Comparison of ENCODE assay signal across 8 cellular contexts in the genomic region with DNA sequence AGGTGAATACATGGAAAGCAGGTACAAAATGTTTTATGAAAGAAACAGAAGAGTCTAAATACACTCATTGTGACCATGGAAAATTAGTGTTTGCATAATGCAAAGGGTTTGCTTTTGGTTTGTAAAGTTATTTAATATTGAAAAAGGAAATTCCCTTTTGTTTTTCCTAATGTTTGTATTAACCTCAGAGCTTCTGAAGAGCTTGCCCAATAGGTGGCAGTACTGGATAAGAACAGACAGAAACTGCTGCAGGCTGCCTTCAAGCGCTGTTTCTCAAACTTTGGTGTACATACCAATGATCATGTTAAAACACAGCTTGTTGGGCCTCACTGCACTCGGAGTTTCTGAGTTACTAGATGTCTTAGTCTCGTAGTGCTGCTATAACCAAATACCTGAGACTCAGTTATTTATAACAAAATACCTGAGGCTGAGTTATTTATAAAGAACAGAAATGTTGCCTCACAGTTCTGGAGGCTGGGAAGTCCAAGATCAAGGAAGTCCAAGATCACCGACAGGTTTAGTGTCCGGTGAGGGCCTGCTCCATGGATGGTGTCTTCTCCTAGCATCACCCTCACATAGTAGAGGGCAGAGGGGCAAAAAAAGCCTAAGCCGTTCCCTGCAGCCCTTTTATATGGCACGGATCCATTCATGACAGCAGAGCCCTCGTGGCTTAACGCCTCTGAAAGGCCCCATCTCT. TPM values are rescaled to one million over a fixed set of nuclear protein-coding genes. Genes with fewer than 3 reads are reported as not detected.
DNase-seq lines count a peak whose midpoint lies in the region; ATAC-seq and TF ChIP-seq lines count a peak whose summit lies in the region.

No MANE protein-coding gene starts in this region.

- TF ChIP-seq CTCF in adrenal gland (IDR thresholded peaks at IDR 0.05) (peak; percentile 35 to 61 (median 44)), tibial nerve (IDR thresholded peaks at IDR 0.05) (peak; percentile 27 to 39 (median 33))

- no peaks in the 10 kb centered on the region for H3K9me3 ChIP-seq in adrenal gland (replicated peaks in 1 of 3)
- no peaks in the 10 kb centered on the region for H3K9me3 ChIP-seq in iPS DF 6.9 (ENCODE audit: control insufficient read depth, insufficient read depth, low read length)
- no peaks in the 10 kb centered on the region for H3K9me3 ChIP-seq in tibial nerve

- TF ChIP-seq POLR2A in adrenal gland (IDR thresholded peaks at IDR 0.05) (no peak), tibial nerve (IDR thresholded peaks at IDR 0.05) (no peak)

- ATAC-seq in HG02610 (IDR thresholded peaks at IDR 0.05; ENCODE audit: unreplicated experiment), result no peak

- H3K36me3 ChIP-seq in adrenal gland (replicated peaks in 1 of 2) (no peaks in the 10 kb centered on the region), iPS DF 6.9 (ENCODE audit: control insufficient read depth, insufficient read depth, low read length) (no peaks in the 10 kb centered on the region), tibial nerve (no peaks in the 10 kb centered on the region)

- H3K4me3 ChIP-seq in adrenal gland (no peak overlapping the region), iPS DF 6.9 (ENCODE audit: low read length) (no peak overlapping the region), tibial nerve (no peak overlapping the region)

- no peak for TF ChIP-seq EP300 in tibial nerve (IDR thresholded peaks at IDR 0.05)

- DNase-seq in DMS53 (lab: John Stamatoyannopoulos, UW) (peak; percentile 78), H4 (ENCODE audit: low spot score) (peak; percentile 59), NCI-H2171 treated with DMSO at 0.1 percent for 48 hours (lab: John Stamatoyannopoulos, UW) (peak; percentile 3), adrenal gland (peak; percentile 33 to 61 (median 49)), iPS DF 6.9 (ENCODE audit: low read depth, low spot score) (peak; percentile 11), tibial nerve (ENCODE audit: low spot score in 2 of 2) (peak in 1 of 2 donors; percentile 50)
- DNase-seq in activated naive CD4-positive, alpha-beta T cell treated with anti-CD3 and anti-CD28 coated beads, Interleukin-2, amount 50 U/mL, for 16 hours, result no peak

- H3K27me3 ChIP-seq in adrenal gland (peaks cover 12% of the 10 kb centered on the region), iPS DF 6.9 (ENCODE audit: control insufficient read depth, insufficient read depth, low read length) (no peaks in the 10 kb centered on the region), tibial nerve (peaks cover 0 to under 1% of the 10 kb centered on the region in 2 donors)

- 64 to 74% (median 71%) methylated on average over 8 to 9 of the region's 9 CpGs for WGBS in adrenal gland, 4 donors
- no CpG with 5 or more reads among the region's 9 CpGs for WGBS in iPS DF 6.9 (ENCODE audit: insufficient coverage, insufficient read length)
- 64 to 74% methylated on average over 9 of the region's 9 CpGs for WGBS in tibial nerve, 2 donors

- H3K4me1 ChIP-seq in adrenal gland (replicated peaks in 1 of 2) (no peaks in the 10 kb centered on the region), iPS DF 6.9 (ENCODE audit: control insufficient read depth, insufficient read depth, low read length) (no peaks in the 10 kb centered on the region), tibial nerve (no peaks in the 10 kb centered on the region)

- intact Hi-C loops in adrenal gland (cut with DNase I), result no loop called here

- no peak overlapping the region for H3K27ac ChIP-seq in adrenal gland
- no peak overlapping the region for H3K27ac ChIP-seq in iPS DF 6.9 (ENCODE audit: low read length)
- no peak overlapping the region for H3K27ac ChIP-seq in tibial nerve

RNA-seq across cellular contexts. Expression of gene SUPT20HL2, which starts 54.2 kb away (rescaled TPM):
- not detected in 2 replicates for total RNA-seq in H4 (2014; rRNA removed; shearing (Covaris generic))
- total RNA-seq in adrenal gland (not detected), tibial nerve (not detected)
- polyA plus RNA-seq in adrenal gland, result not detected
